ENCODE assay signal across 1 cellular context in genomic region chr2:48450936-48451602, GRCh38.
TF ChIP-seq lines count a peak whose summit lies in the region.

No MANE protein-coding gene starts in this region.

TF ChIP-seq in HepG2, 621 proteins besides CTCF, POLR2A, EP300 and RAD21 (continues in another document):
- peak; percentile 48 for TF ChIP-seq CEBPG (CRISPR knock-in tag; IDR thresholded peaks at IDR 0.05)
- TF ChIP-seq CSRNP1 (CRISPR knock-in tag; IDR thresholded peaks at IDR 0.05), result no peak
- no peak for TF ChIP-seq ELF3 (CRISPR knock-in tag; IDR thresholded peaks at IDR 0.05)
- 0 out of 2 replicates have a peak, but pooled peaks have one; percentile 16 for TF ChIP-seq ZNF362 (CRISPR knock-in tag; IDR thresholded peaks at IDR 0.05; ENCODE audit: borderline replicate concordance)
- 0 out of 2 replicates have a peak, but pooled peaks have one; percentile 34 for TF ChIP-seq MEF2D (CRISPR knock-in tag; IDR thresholded peaks at IDR 0.05)
- TF ChIP-seq ZBTB25 (CRISPR knock-in tag; IDR thresholded peaks at IDR 0.05), result no peak
- TF ChIP-seq ZUFSP (CRISPR knock-in tag; IDR thresholded peaks at IDR 0.05; ENCODE audit: borderline replicate concordance), result no peak
- TF ChIP-seq MYNN (CRISPR knock-in tag; IDR thresholded peaks at IDR 0.05; ENCODE audit: low read depth), result no peak
- no peak for TF ChIP-seq ZNF775 (CRISPR knock-in tag; IDR thresholded peaks at IDR 0.05; ENCODE audit: borderline replicate concordance)
- TF ChIP-seq ZNF567 (CRISPR knock-in tag; IDR thresholded peaks at IDR 0.05; ENCODE audit: borderline replicate concordance), result no peak
- no peak for TF ChIP-seq ZNF34 (CRISPR knock-in tag; IDR thresholded peaks at IDR 0.05; ENCODE audit: borderline replicate concordance)
- TF ChIP-seq SAP130 (CRISPR knock-in tag; IDR thresholded peaks at IDR 0.05; ENCODE audit: low read depth), result 0 out of 2 replicates have a peak, but pooled peaks have one; percentile 25
- no peak for TF ChIP-seq NFE2L1 (CRISPR knock-in tag; IDR thresholded peaks at IDR 0.05; ENCODE audit: borderline replicate concordance)
- TF ChIP-seq ATF1 (CRISPR knock-in tag; IDR thresholded peaks at IDR 0.05), result peak; percentile 44; the same call in 1 of the 2 replicates
- 0 out of 2 replicates have a peak, but pooled peaks have one; percentile 46 for TF ChIP-seq ERF (CRISPR knock-in tag; IDR thresholded peaks at IDR 0.05)
- no peak for TF ChIP-seq SIN3A (IDR thresholded peaks at IDR 0.05; ENCODE audit: borderline replicate concordance, low read depth, low read length)
- no peak for TF ChIP-seq ARNTL (CRISPR knock-in tag; IDR thresholded peaks at IDR 0.05)
- peak; percentile 19 for TF ChIP-seq ASH2L (IDR thresholded peaks at IDR 0.05; ENCODE audit: insufficient read length, low read depth, low read length)
- peak; percentile 44; the same call in 1 of the 2 replicates for TF ChIP-seq HNF4A (CRISPR knock-in tag; IDR thresholded peaks at IDR 0.05)
- TF ChIP-seq ZNF317 (CRISPR knock-in tag; IDR thresholded peaks at IDR 0.05), result 0 out of 2 replicates have a peak, but pooled peaks have one; percentile 16
- TF ChIP-seq RXRB (CRISPR knock-in tag; IDR thresholded peaks at IDR 0.05; ENCODE audit: borderline replicate concordance), result peak; percentile 79
- 0 out of 2 replicates have a peak, but pooled peaks have one; percentile 40 for TF ChIP-seq IRF2 (CRISPR knock-in tag; IDR thresholded peaks at IDR 0.05)
- TF ChIP-seq GMEB2 (CRISPR knock-in tag; IDR thresholded peaks at IDR 0.05; ENCODE audit: low read depth), result no peak
- no peak for TF ChIP-seq ZNF350 (CRISPR knock-in tag; IDR thresholded peaks at IDR 0.05; ENCODE audit: borderline replicate concordance, low read depth)
- peak; percentile 89 for TF ChIP-seq PAXIP1 (CRISPR knock-in tag; conservative IDR thresholded peaks at IDR 0.05)
- no peak for TF ChIP-seq ATF2 (CRISPR knock-in tag; IDR thresholded peaks at IDR 0.05)
- TF ChIP-seq ZHX1 (CRISPR knock-in tag; IDR thresholded peaks at IDR 0.05; ENCODE audit: low read depth), result no peak
- no peak for TF ChIP-seq ZNF703 (CRISPR knock-in tag; IDR thresholded peaks at IDR 0.05; ENCODE audit: borderline replicate concordance)
- TF ChIP-seq FOXP1 (IDR thresholded peaks at IDR 0.05), result no peak
- peak; percentile 65 for TF ChIP-seq FOXP1 (CRISPR knock-in tag; IDR thresholded peaks at IDR 0.05)
- TF ChIP-seq HNF1A (IDR thresholded peaks at IDR 0.05; ENCODE audit: low read depth), result peak; percentile 33; the same call in 1 of the 2 replicates
- no peak for TF ChIP-seq HNF1A (CRISPR knock-in tag; IDR thresholded peaks at IDR 0.05; ENCODE audit: borderline replicate concordance)
- TF ChIP-seq MIXL1 (CRISPR knock-in tag; IDR thresholded peaks at IDR 0.05), result peak; percentile 64; the same call in 1 of the 2 replicates
- TF ChIP-seq GFI1 (CRISPR knock-in tag; IDR thresholded peaks at IDR 0.05; ENCODE audit: borderline replicate concordance), result 0 out of 2 replicates have a peak, but pooled peaks have one; percentile 30
- 0 out of 2 replicates have a peak, but pooled peaks have one; percentile 26 for TF ChIP-seq KDM6A (CRISPR knock-in tag; IDR thresholded peaks at IDR 0.05; ENCODE audit: low read depth)
